ENCODE assay signal across 9 cellular contexts in the genomic region with DNA sequence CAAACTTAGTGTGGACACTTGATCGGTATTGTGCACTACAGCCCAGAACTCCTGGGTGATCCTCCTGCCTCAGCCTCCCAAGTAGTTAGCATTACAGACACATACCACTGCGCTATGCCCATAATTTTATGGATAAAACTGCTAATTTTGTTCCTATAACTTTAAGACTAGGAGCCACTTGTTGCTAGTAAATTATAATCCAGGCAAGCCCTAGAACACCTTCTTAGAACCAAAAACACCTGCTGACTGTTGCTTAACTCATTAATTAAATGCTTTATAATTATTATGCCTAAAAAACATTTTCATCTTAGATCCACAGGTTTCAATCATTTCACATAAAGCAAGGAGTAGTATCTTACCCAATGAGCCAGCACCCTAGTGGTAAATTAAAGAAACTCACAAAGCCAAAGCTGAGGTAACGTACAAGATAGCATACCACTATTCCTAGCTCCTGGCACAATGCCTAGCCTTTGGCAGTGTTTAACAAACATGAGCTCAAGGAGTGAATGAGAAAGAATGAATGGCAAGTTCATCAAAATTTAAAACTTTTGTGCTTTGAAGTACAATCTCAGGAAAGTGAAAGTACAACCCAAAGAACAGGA. TPM values are rescaled to one million over a fixed set of nuclear protein-coding genes. Genes with fewer than 3 reads are reported as not detected.
DNase-seq lines count a peak whose midpoint lies in the region; ATAC-seq and TF ChIP-seq lines count a peak whose summit lies in the region.
"Had no signal": no experiment of that assay in that cellular context is flagged by ENCODE, and none has a peak within 500 bp of the region (broad histone marks: within the 10 kb centered on the region; RNA-seq: fewer than 3 reads in every experiment).

No MANE protein-coding gene starts in this region.

- H3K4me1 Mint-ChIP-seq in WTC11 (peaks cover 7% of the 10 kb centered on the region), Caco-2 (ENCODE audit: low read depth, unreplicated experiment) (peaks cover 6% of the 10 kb centered on the region)

- H3K27me3 ChIP-seq in kidney epithelial cell (ENCODE audit: control insufficient read depth, insufficient read depth, low read length) (no peaks in the 10 kb centered on the region), Caco-2 (replicated peaks; ENCODE audit: control insufficient read depth, insufficient read depth, low read length) (no peaks in the 10 kb centered on the region)

- H3K9me3 Mint-ChIP-seq in WTC11 (no peaks in the 10 kb centered on the region), Caco-2 (ENCODE audit: unreplicated experiment) (no peaks in the 10 kb centered on the region)

- no TSS peak for BruUV-seq in Caco-2 (replicated peaks; lab: Mats Ljungman, UMichigan)

- H3K36me3 Mint-ChIP-seq in WTC11 (peaks cover 40% of the 10 kb centered on the region), Caco-2 (ENCODE audit: insufficient read depth, unreplicated experiment) (peaks cover 41% of the 10 kb centered on the region)

- intact Hi-C loops in posterior cingulate gyrus (cut with DNase I) = no loop called here
- intact Hi-C loops in Caco-2 (cut with micrococcal nuclease; ENCODE audit: unreplicated experiment) = no loop called here

- H3K36me3 ChIP-seq in kidney epithelial cell (ENCODE audit: control insufficient read depth, insufficient read depth, low read length) = no peaks in the 10 kb centered on the region
- H3K36me3 ChIP-seq in Caco-2 (ENCODE audit: control insufficient read depth, insufficient read depth, low read length) = 0 out of 2 replicates have a peak, but pooled peaks cover 1% of the 10 kb centered on the region

- H3K27ac Mint-ChIP-seq in WTC11 (no peak overlapping the region; the same call in 1 of the 2 replicates), Caco-2 (ENCODE audit: unreplicated experiment) (no peak overlapping the region)

- no peak overlapping the region for H3K4me3 Mint-ChIP-seq in WTC11
- H3K4me3 Mint-ChIP-seq in Caco-2 (ENCODE audit: unreplicated experiment) = no peak overlapping the region

- H3K9me3 ChIP-seq in Caco-2 = no peaks in the 10 kb centered on the region

- peaks cover 4% of the 10 kb centered on the region; the same call in 1 of the 2 replicates for H3K4me1 ChIP-seq in Caco-2

- no peak overlapping the region for H3K4me3 ChIP-seq in Jurkat, Clone E6-1 (ENCODE audit: low read length)
- H3K4me3 ChIP-seq in kidney epithelial cell (ENCODE audit: low read depth, low read length) (no peak overlapping the region), Caco-2 (ENCODE audit: low read depth, low read length) (no peak overlapping the region)

- no peaks in the 10 kb centered on the region for H3K27me3 Mint-ChIP-seq in WTC11 (ENCODE audit: low read depth)
- H3K27me3 Mint-ChIP-seq in Caco-2 (ENCODE audit: insufficient read depth, unreplicated experiment) = no peaks in the 10 kb centered on the region

- CTCF ChIA-PET in WTC11 (lab: Charles Lee) = interaction anchor here (0.6 to 0.9 kb wide), 2 partner anchors 209 to 713 kb away, joined by 3 read pairs; no protein-coding TSS in a partner anchor
- CTCF ChIA-PET in Caco-2 (lab: Charles Lee) = interaction anchor here (0.5 kb wide), 1 partner anchor 48 kb away, joined by 3 read pairs; no protein-coding TSS in a partner anchor

- POLR2A ChIA-PET in WTC11 (lab: Charles Lee) = interaction anchor here (0.7 kb wide), 1 partner anchor 12 kb away, joined by 3 read pairs; no protein-coding TSS in a partner anchor
- POLR2A ChIA-PET in Caco-2 (lab: Charles Lee) = no interaction called here

- DNase-seq in D341Med (ENCODE audit: low spot score) = peak; percentile 28
- peak; percentile 40 for DNase-seq in Jurkat, Clone E6-1 (ENCODE audit: low read depth, low spot score)
- no peak for DNase-seq in WTC11 (ENCODE audit: low spot score)
- DNase-seq in kidney epithelial cell (ENCODE audit: low read depth) = no peak
- no peak for DNase-seq in posterior cingulate gyrus
- DNase-seq in NK-92 treated with Interleukin-12 subunit alpha and Interleukin-12 subunit beta, amount 100 ng/mL, for 24 hours (lab: John Stamatoyannopoulos, UW) = no peak
- no peak for DNase-seq in Caco-2
- DNase-seq: glutamatergic neuron had no signal

- TF ChIP-seq CTCF in WTC11 (IDR thresholded peaks at IDR 0.05) (no peak), kidney epithelial cell (IDR thresholded peaks at IDR 0.05; ENCODE audit: insufficient read depth, low read length, poor library complexity, severe bottlenecking) (peak; percentile 20), Caco-2 (IDR thresholded peaks at IDR 0.05; ENCODE audit: insufficient read depth in 1 of 2, low read depth in 1 of 2, low read length in 1 of 2, severe bottlenecking in 1 of 2, unreplicated experiment in 1 of 2) (no peak)

- ATAC-seq in WTC11 = peak; percentile 66
- no peak for ATAC-seq in GM19023 (IDR thresholded peaks at IDR 0.05; ENCODE audit: unreplicated experiment)

TF ChIP-seq in WTC11, 78 proteins besides CTCF, POLR2A, EP300 and RAD21 (continues in another document):
- TF ChIP-seq, protein P1, sequence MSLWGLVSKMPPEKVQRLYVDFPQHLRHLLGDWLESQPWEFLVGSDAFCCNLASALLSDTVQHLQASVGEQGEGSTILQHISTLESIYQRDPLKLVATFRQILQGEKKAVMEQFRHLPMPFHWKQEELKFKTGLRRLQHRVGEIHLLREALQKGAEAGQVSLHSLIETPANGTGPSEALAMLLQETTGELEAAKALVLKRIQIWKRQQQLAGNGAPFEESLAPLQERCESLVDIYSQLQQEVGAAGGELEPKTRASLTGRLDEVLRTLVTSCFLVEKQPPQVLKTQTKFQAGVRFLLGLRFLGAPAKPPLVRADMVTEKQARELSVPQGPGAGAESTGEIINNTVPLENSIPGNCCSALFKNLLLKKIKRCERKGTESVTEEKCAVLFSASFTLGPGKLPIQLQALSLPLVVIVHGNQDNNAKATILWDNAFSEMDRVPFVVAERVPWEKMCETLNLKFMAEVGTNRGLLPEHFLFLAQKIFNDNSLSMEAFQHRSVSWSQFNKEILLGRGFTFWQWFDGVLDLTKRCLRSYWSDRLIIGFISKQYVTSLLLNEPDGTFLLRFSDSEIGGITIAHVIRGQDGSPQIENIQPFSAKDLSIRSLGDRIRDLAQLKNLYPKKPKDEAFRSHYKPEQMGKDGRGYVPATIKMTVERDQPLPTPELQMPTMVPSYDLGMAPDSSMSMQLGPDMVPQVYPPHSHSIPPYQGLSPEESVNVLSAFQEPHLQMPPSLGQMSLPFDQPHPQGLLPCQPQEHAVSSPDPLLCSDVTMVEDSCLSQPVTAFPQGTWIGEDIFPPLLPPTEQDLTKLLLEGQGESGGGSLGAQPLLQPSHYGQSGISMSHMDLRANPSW (CRISPR knock-in tag; conservative IDR thresholded peaks at IDR 0.05; ENCODE audit: low read depth) = no peak
- TF ChIP-seq ZNF317 (CRISPR knock-in tag; IDR thresholded peaks at IDR 0.05; ENCODE audit: borderline replicate concordance, low read depth) (no peak), ZNF219 (CRISPR knock-in tag; IDR thresholded peaks at IDR 0.05; ENCODE audit: borderline replicate concordance) (no peak), SP1 (CRISPR knock-in tag; conservative IDR thresholded peaks at IDR 0.05) (no peak), FOXP1 (CRISPR knock-in tag; IDR thresholded peaks at IDR 0.05; ENCODE audit: borderline replicate concordance) (no peak), IRF2 (CRISPR knock-in tag; IDR thresholded peaks at IDR 0.05; ENCODE audit: borderline replicate concordance, low read depth) (no peak), SMAD3 (CRISPR knock-in tag; IDR thresholded peaks at IDR 0.05; ENCODE audit: borderline replicate concordance) (no peak), ZNF396 (CRISPR knock-in tag; IDR thresholded peaks at IDR 0.05; ENCODE audit: borderline replicate concordance) (no peak)
- TF ChIP-seq, protein P2, sequence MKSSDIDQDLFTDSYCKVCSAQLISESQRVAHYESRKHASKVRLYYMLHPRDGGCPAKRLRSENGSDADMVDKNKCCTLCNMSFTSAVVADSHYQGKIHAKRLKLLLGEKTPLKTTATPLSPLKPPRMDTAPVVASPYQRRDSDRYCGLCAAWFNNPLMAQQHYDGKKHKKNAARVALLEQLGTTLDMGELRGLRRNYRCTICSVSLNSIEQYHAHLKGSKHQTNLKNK (CRISPR knock-in tag; IDR thresholded peaks at IDR 0.05) = no peak
- TF ChIP-seq, protein P3, sequence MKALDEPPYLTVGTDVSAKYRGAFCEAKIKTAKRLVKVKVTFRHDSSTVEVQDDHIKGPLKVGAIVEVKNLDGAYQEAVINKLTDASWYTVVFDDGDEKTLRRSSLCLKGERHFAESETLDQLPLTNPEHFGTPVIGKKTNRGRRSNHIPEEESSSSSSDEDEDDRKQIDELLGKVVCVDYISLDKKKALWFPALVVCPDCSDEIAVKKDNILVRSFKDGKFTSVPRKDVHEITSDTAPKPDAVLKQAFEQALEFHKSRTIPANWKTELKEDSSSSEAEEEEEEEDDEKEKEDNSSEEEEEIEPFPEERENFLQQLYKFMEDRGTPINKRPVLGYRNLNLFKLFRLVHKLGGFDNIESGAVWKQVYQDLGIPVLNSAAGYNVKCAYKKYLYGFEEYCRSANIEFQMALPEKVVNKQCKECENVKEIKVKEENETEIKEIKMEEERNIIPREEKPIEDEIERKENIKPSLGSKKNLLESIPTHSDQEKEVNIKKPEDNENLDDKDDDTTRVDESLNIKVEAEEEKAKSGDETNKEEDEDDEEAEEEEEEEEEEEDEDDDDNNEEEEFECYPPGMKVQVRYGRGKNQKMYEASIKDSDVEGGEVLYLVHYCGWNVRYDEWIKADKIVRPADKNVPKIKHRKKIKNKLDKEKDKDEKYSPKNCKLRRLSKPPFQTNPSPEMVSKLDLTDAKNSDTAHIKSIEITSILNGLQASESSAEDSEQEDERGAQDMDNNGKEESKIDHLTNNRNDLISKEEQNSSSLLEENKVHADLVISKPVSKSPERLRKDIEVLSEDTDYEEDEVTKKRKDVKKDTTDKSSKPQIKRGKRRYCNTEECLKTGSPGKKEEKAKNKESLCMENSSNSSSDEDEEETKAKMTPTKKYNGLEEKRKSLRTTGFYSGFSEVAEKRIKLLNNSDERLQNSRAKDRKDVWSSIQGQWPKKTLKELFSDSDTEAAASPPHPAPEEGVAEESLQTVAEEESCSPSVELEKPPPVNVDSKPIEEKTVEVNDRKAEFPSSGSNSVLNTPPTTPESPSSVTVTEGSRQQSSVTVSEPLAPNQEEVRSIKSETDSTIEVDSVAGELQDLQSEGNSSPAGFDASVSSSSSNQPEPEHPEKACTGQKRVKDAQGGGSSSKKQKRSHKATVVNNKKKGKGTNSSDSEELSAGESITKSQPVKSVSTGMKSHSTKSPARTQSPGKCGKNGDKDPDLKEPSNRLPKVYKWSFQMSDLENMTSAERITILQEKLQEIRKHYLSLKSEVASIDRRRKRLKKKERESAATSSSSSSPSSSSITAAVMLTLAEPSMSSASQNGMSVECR (CRISPR knock-in tag; IDR thresholded peaks at IDR 0.05; ENCODE audit: borderline replicate concordance) = no peak

RNA-seq across cellular contexts. Expression of a gene that starts 5.4 kb away (rescaled TPM):
- 72.9 TPM for polyA plus RNA-seq in Jurkat, Clone E6-1 (2012; ENCODE audit: insufficient read depth, insufficient read length)
- 80.1 to 96.9 TPM (median 91.0 TPM) in 3 replicates for total RNA-seq in WTC11 (2021)
- 67.3 and 77.4 TPM in 2 replicates for total RNA-seq in kidney epithelial cell
- 71.1 and 83.8 TPM in 2 replicates for total RNA-seq in Caco-2 (2022)

RNA-seq across cellular contexts. Expression of a gene that starts 5.5 kb away (rescaled TPM):
- 11.1 TPM for polyA plus RNA-seq in Jurkat, Clone E6-1 (2012; ENCODE audit: insufficient read depth, insufficient read length)
- total RNA-seq in WTC11 (2021) (13.0 to 14.3 TPM (median 13.8 TPM) in 3 replicates), kidney epithelial cell (10.5 and 11.7 TPM in 2 replicates), Caco-2 (2022) (11.6 and 12.5 TPM in 2 replicates)

Comparison
In these comparisons a context has a peak if more than half of its experiments do, and no peak if none do; other contexts are left out.
1. DNase-seq: peak in D341Med (single experiment) and Jurkat, Clone E6-1 (single experiment); none in WTC11 (single experiment), kidney epithelial cell (single experiment), posterior cingulate gyrus (0 of 10), NK-92 treated with Interleukin-12 subunit alpha and Interleukin-12 subunit beta, amount 100 ng/mL, for 24 hours (single experiment) and Caco-2 (0 of 2).